ENCODE assay signal across 36 cellular contexts in genomic region chr2:70469435-70469834, GRCh38.
DNase-seq lines count a peak whose midpoint lies in the region; ATAC-seq, FAIRE-seq and TF ChIP-seq lines count a peak whose summit lies in the region.
"Had no signal": no experiment of that assay in that cellular context is flagged by ENCODE, and none has a peak within 500 bp of the region (broad histone marks: within the 10 kb centered on the region; RNA-seq: fewer than 3 reads in every experiment).

No MANE protein-coding gene starts in this region.

- no peak overlapping the region for H2AFZ ChIP-seq in DND-41 (ENCODE audit: low read depth, low read length)
- no peak overlapping the region for H2AFZ ChIP-seq in H1 (ENCODE audit: low read length)
- H2AFZ ChIP-seq in neural progenitor cell (replicated peaks): no peak overlapping the region

- H4K91ac ChIP-seq in H1 (replicated peaks; ENCODE audit: insufficient read length, low read length): no peak overlapping the region

- H3K36me3 ChIP-seq in DND-41 (ENCODE audit: insufficient read depth, low read length) (no peaks in the 10 kb centered on the region), H1 (ENCODE audit: control insufficient read depth in 2 of 4, insufficient read depth in 4 of 4, low read length in 3 of 4) (no peaks in the 10 kb centered on the region), neural progenitor cell (no peaks in the 10 kb centered on the region), left ventricle myocardium inferior (no peaks in the 10 kb centered on the region)
- H3K36me3 ChIP-seq: pancreas, thoracic aorta, uterus had no signal

- TF ChIP-seq CTCF in DND-41 (IDR thresholded peaks at IDR 0.05; ENCODE audit: borderline replicate concordance, extremely low read depth, low read length, poor library complexity, severe bottlenecking) (peak; percentile 15), H1 (IDR thresholded peaks at IDR 0.05; ENCODE audit: control extremely low read depth in 1 of 3, insufficient read depth in 1 of 3, low read depth in 1 of 3, low read length in 3 of 3) (peak in 2 of 3 experiments; percentile 6; a peak in 2 of 4 replicates), neural progenitor cell (IDR thresholded peaks at IDR 0.05) (peak; percentile 31), left ventricle myocardium inferior (IDR thresholded peaks at IDR 0.05; ENCODE audit: borderline replicate concordance) (no peak)

- no peaks in the 10 kb centered on the region for H3K79me2 ChIP-seq in DND-41 (ENCODE audit: insufficient read depth, low read length)
- no peaks in the 10 kb centered on the region for H3K79me2 ChIP-seq in H1 (ENCODE audit: control insufficient read depth in 1 of 2, insufficient read depth in 2 of 2, low read length in 2 of 2)
- no peaks in the 10 kb centered on the region for H3K79me2 ChIP-seq in neural progenitor cell (ENCODE audit: low read depth)

- no peak for TF ChIP-seq POLR2A in H1 (IDR thresholded peaks at IDR 0.05; ENCODE audit: control extremely low read depth in 1 of 2, low read depth in 2 of 2, low read length in 2 of 2)

- H3K4me2 ChIP-seq in DND-41 (ENCODE audit: insufficient read depth, low read length): no peak overlapping the region
- no peak overlapping the region for H3K4me2 ChIP-seq in H1 (ENCODE audit: insufficient read depth in 1 of 2, low read depth in 2 of 2, low read length in 2 of 2)
- no peak overlapping the region for H3K4me2 ChIP-seq in neural progenitor cell

- no peak for ATAC-seq in DND-41 (ENCODE audit: insufficient read depth, low read depth)
- no peak for ATAC-seq in HG02763 (IDR thresholded peaks at IDR 0.05; ENCODE audit: unreplicated experiment)
- ATAC-seq: body of pancreas; left colon; pancreas; stimulated activated naive CD8-positive, alpha-beta T cell treated with anti-CD3 and anti-CD28 coated beads, Interleukin-15, Interleukin-2, amounts not matched to agents 100 U/mL and 50 U/mL, for 24 hours had no signal

- H3K56ac ChIP-seq in H1 (replicated peaks; ENCODE audit: insufficient read length, low read depth, low read length): no peak overlapping the region

- H3K9ac ChIP-seq in DND-41 (ENCODE audit: low read depth, low read length): no peak overlapping the region
- H3K9ac ChIP-seq in H1 (replicated peaks in 1 of 4; ENCODE audit: extremely low read depth in 1 of 4, low read depth in 3 of 4, low read length in 3 of 4): no peak overlapping the region
- no peak overlapping the region for H3K9ac ChIP-seq in neural progenitor cell

- no peak overlapping the region for H2BK120ac ChIP-seq in H1 (replicated peaks; ENCODE audit: low read depth, low read length)

- peaks cover 5% of the 10 kb centered on the region for H3K4me1 Mint-ChIP-seq in neural progenitor cell

- no peak overlapping the region for H2BK20ac ChIP-seq in H1 (ENCODE audit: low read length)

- H3K79me1 ChIP-seq in H1 (ENCODE audit: low read depth, low read length): no peaks in the 10 kb centered on the region

- no peak overlapping the region for H2BK12ac ChIP-seq in H1 (ENCODE audit: low read depth, low read length)

- H3K27me3 Mint-ChIP-seq in neural progenitor cell (ENCODE audit: insufficient read depth, low read depth): peaks cover 2% of the 10 kb centered on the region

- H4K8ac ChIP-seq in H1 (ENCODE audit: extremely low read depth, insufficient read depth, low read length): no peak overlapping the region

- no peak overlapping the region for H2BK5ac ChIP-seq in H1 (ENCODE audit: low read depth, low read length)

- H3K23me2 ChIP-seq in H1 (ENCODE audit: low read depth, low read length): no peaks in the 10 kb centered on the region

- no peak overlapping the region for H3K14ac ChIP-seq in H1 (ENCODE audit: insufficient read length)

- TF ChIP-seq EP300 in H1 (IDR thresholded peaks at IDR 0.05; ENCODE audit: borderline replicate concordance in 1 of 2, low read depth in 2 of 2, low read length in 2 of 2): no peak

- no peaks in the 10 kb centered on the region for H3K36me3 Mint-ChIP-seq in neural progenitor cell

- no peaks in the 10 kb centered on the region for H3K9me3 ChIP-seq in DND-41 (ENCODE audit: insufficient read depth, low read length, severe bottlenecking)
- H3K9me3 ChIP-seq in H1 (ENCODE audit: insufficient read depth in 2 of 2, low read depth in 1 of 2, low read length in 1 of 2): no peaks in the 10 kb centered on the region
- no peaks in the 10 kb centered on the region for H3K9me3 ChIP-seq in neural progenitor cell (ENCODE audit: low read depth)
- H3K9me3 ChIP-seq in left ventricle myocardium inferior (replicated peaks): no peaks in the 10 kb centered on the region
- H3K9me3 ChIP-seq: body of pancreas, pancreas, thoracic aorta, uterus had no signal

- no peaks in the 10 kb centered on the region for H3K4me1 ChIP-seq in DND-41 (ENCODE audit: insufficient read depth, low read length)
- H3K4me1 ChIP-seq in H1 (replicated peaks in 1 of 4; ENCODE audit: control insufficient read depth in 3 of 4, insufficient read depth in 4 of 4, low read length in 3 of 4): peaks cover 0 to 2% (median 0%) of the 10 kb centered on the region in 4 experiments; a peak in 2 of 7 replicates
- H3K4me1 ChIP-seq in neural progenitor cell: peaks cover 17% of the 10 kb centered on the region
- peaks cover 21% of the 10 kb centered on the region for H3K4me1 ChIP-seq in left ventricle myocardium inferior
- H3K4me1 ChIP-seq: uterus had no signal

- H4K20me1 ChIP-seq in DND-41 (ENCODE audit: insufficient read depth, low read length) (no peaks in the 10 kb centered on the region), H1 (replicated peaks in 1 of 2; ENCODE audit: control insufficient read depth in 1 of 2, insufficient read depth in 2 of 2, low read length in 2 of 2) (no peaks in the 10 kb centered on the region), neural progenitor cell (ENCODE audit: low read depth) (no peaks in the 10 kb centered on the region)

- H3K23ac ChIP-seq in H1 (ENCODE audit: insufficient read length): no peak overlapping the region

- H3K27me3 ChIP-seq in DND-41 (ENCODE audit: insufficient read depth, low read length, poor library complexity): peaks cover 15% of the 10 kb centered on the region
- H3K27me3 ChIP-seq in H1 (replicated peaks in 1 of 4; ENCODE audit: control insufficient read depth in 3 of 4, extremely low read depth in 1 of 4, insufficient read depth in 3 of 4, low read length in 3 of 4): peaks cover 0 to 3% (median 0%) of the 10 kb centered on the region in 4 experiments; a peak in 1 of 7 replicates
- no peaks in the 10 kb centered on the region for H3K27me3 ChIP-seq in neural progenitor cell
- peaks cover 1% of the 10 kb centered on the region for H3K27me3 ChIP-seq in left ventricle myocardium inferior (ENCODE audit: low read depth)
- H3K27me3 ChIP-seq: body of pancreas, dorsolateral prefrontal cortex, pancreas, uterus had no signal

- H2BK15ac ChIP-seq in H1 (ENCODE audit: low read length): no peak overlapping the region

- peaks cover 4% of the 10 kb centered on the region for H3F3A ChIP-seq in neural progenitor cell (ENCODE audit: low read depth)

- no peaks in the 10 kb centered on the region for H3K9me3 Mint-ChIP-seq in neural progenitor cell
- H3K9me3 Mint-ChIP-seq: activated T-helper 2 cell treated with anti-CD3 and anti-CD28 coated beads, Interferon-gamma antibody, Interleukin-2, Interleukin-4, amounts not matched to agents 10 μg/mL and 5 μg/mL and 100 μg/mL, durations not matched to agents 14 hours and 24 hours and 36 hours; HFFc6; nephron progenitor cell had no signal

- intact Hi-C loops in left ventricle myocardium inferior (cut with micrococcal nuclease): no loop called here

- H3K27ac Mint-ChIP-seq in neural progenitor cell: no peak overlapping the region
- H3K27ac Mint-ChIP-seq: activated T-helper 2 cell treated with anti-CD3 and anti-CD28 coated beads, Interferon-gamma antibody, Interleukin-2, Interleukin-4, amounts not matched to agents 10 μg/mL and 5 μg/mL and 100 μg/mL, durations not matched to agents 14 hours and 24 hours and 36 hours; HFFc6 had no signal

- H4K5ac ChIP-seq in H1 (ENCODE audit: insufficient read length, low read depth, low read length): no peak overlapping the region

- CTCF ChIA-PET in H1 (lab: Charles Lee; ENCODE audit: partially characterized antibody): interaction anchor here (0.9 to 3.0 kb wide), 7 partner anchors 9 to 328 kb away, joined by 3 to 21 read pairs (median 3); no protein-coding TSS in a partner anchor

- H2AK5ac ChIP-seq in H1 (ENCODE audit: low read depth, low read length): no peak overlapping the region

- H3K4ac ChIP-seq in H1 (replicated peaks; ENCODE audit: insufficient read length, low read depth, low read length): no peak overlapping the region

- H3K27ac ChIP-seq in DND-41 (ENCODE audit: low read length) (no peak overlapping the region), H1 (ENCODE audit: low read depth, low read length) (no peak overlapping the region), neural progenitor cell (no peak overlapping the region), left ventricle myocardium inferior (replicated peaks) (no peak overlapping the region)
- H3K27ac ChIP-seq: body of pancreas, C4-2B, pancreas, thoracic aorta, uterus, VCaP had no signal

- no peak overlapping the region for H3K18ac ChIP-seq in H1 (ENCODE audit: extremely low read depth, low read length)

- H3K4me3 Mint-ChIP-seq in neural progenitor cell: no peak overlapping the region
- H3K4me3 Mint-ChIP-seq: HFFc6, nephron progenitor cell had no signal

- 75% methylated on average over 7 of the region's 7 CpGs; no CpG with 5 or more reads in 1 of the 2 experiments for WGBS in H1 (ENCODE audit: extremely low coverage in 1 of 2, insufficient coverage in 1 of 2, insufficient read length in 1 of 2, insufficient replicate concordance in 2 of 2, low coverage in 1 of 2, low lambda C conversion rate in 2 of 2, missing lambda C conversion rate in 1 of 2), 2 experiments

- POLR2A ChIA-PET in H1 (lab: Charles Lee; ENCODE audit: partially characterized antibody): no interaction called here

- H3K4me3 ChIP-seq in DND-41 (ENCODE audit: low read depth in 1 of 2, low read length in 2 of 2) (no peak overlapping the region), H1 (ENCODE audit: extremely low read depth in 1 of 4, insufficient read depth in 2 of 4, low read depth in 3 of 4, low read length in 4 of 4) (no peak overlapping the region), neural progenitor cell (no peak overlapping the region), left ventricle myocardium inferior (no peak overlapping the region)
- H3K4me3 ChIP-seq: body of pancreas, dorsolateral prefrontal cortex, pancreas, thoracic aorta, uterus had no signal

- FAIRE-seq in H1 (lab: Jason Lieb, UNC): no peak
- FAIRE-seq: endothelial cell of umbilical vein, pancreas, RCC 7860 had no signal

- no peak for TF ChIP-seq RAD21 in H1 (IDR thresholded peaks at IDR 0.05 in 1 of 2, conservative IDR thresholded peaks at IDR 0.05 in 1 of 2; ENCODE audit: low read depth in 2 of 2, low read length in 2 of 2)

- DNase-seq in DND-41: no peak
- peak; percentile 6 for DNase-seq in NCI-H69 (lab: John Stamatoyannopoulos, UW)
- DNase-seq in H1 (ENCODE audit: low read depth in 1 of 2, low spot score in 2 of 2): no peak
- DNase-seq in neural progenitor cell (ENCODE audit: low spot score): no peak
- no peak for DNase-seq in SHP77 treated with DMSO at 0.1 percent for 48 hours (lab: John Stamatoyannopoulos, UW)
- no peak for DNase-seq in left ventricle myocardium inferior
- DNase-seq: activated CD4-positive, alpha-beta T cell treated with anti-CD3 and anti-CD28 coated beads for 48 hours; activated naive CD4-positive, alpha-beta T cell treated with anti-CD3 and anti-CD28 coated beads, Interleukin-2, amount 50 U/mL, for 16 hours; body of pancreas; COR-L47; DMS79; dorsolateral prefrontal cortex; GDM1; HFFc6; hippocampal formation; KBM-7; left colon; mammary epithelial cell; NCI-H1105 treated with DMSO at 0.1 percent for 48 hours; NCI-H2029; NCI-H2227 treated with DMSO at 0.1 percent for 48 hours; NCI-H526 treated with DMSO at 0.1 percent for 48 hours; nephron progenitor cell; pancreas; SIG-M5; stimulated activated CD4-positive, alpha-beta T cell treated with anti-CD3 and anti-CD28 coated beads, Interleukin-1b, Interleukin-23, amount 100 ng/mL, for 48 hours; stimulated activated naive CD8-positive, alpha-beta T cell treated with anti-CD3 and anti-CD28 coated beads, Interleukin-15, Interleukin-2, amounts not matched to agents 100 U/mL and 50 U/mL, for 24 hours; T1000; uterus had no signal
